16 cellular contexts compared by ENCODE assay signal in the genomic region with DNA sequence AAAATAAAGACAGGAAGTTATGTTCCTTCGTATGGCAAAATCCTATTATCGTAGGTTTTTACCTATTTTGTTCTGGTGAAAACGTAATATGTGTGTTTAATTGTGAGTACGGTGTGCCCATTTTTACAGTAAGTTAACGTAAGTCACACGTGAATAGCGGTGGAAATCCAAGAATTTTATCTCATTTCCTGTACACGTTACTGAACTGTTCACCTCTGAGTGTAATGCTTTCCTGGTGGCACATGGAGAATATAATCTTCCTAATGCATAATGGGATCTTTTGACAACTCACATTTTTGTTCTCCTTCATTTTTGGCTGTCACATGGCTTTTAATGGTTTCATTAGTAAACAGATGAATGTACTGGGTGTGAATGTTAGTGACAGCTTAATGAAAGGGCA. TPM values are rescaled to one million over a fixed set of nuclear protein-coding genes. Genes with fewer than 3 reads are reported as not detected.
DNase-seq lines count a peak whose midpoint lies in the region; FAIRE-seq and TF ChIP-seq lines count a peak whose summit lies in the region.
"Had no signal": no experiment of that assay in that cellular context is flagged by ENCODE, and none has a peak within 500 bp of the region (broad histone marks: within the 10 kb centered on the region; RNA-seq: fewer than 3 reads in every experiment).

No MANE protein-coding gene starts in this region.

- H3K27me3 ChIP-seq in endothelial cell of umbilical vein (ENCODE audit: control insufficient read depth in 2 of 2, insufficient read depth in 2 of 2, low read length in 2 of 2), result peaks cover 0 to 5% of the 10 kb centered on the region in 2 experiments
- H3K27me3 ChIP-seq: BE2C had no signal

- peaks cover 28% of the 10 kb centered on the region for H3K4me1 ChIP-seq in endothelial cell of umbilical vein (ENCODE audit: control insufficient read depth, extremely low read depth, insufficient read depth, low read length)

- peak overlapping the region; percentile 84 for H3K4me2 ChIP-seq in endothelial cell of umbilical vein (ENCODE audit: insufficient read depth, low read length)

- CTCF ChIA-PET in endothelial cell of umbilical vein (lab: Charles Lee), result interaction anchor here (1.5 to 3.7 kb wide), 6 partner anchors 10 to 550 kb away, joined by 3 to 30 read pairs (median 6); a partner anchor contains a TSS
- CTCF ChIA-PET in activated naive CD4-positive, alpha-beta T cell treated with anti-CD3 and anti-CD28 coated beads, Interleukin-2, amount 10 ng/mL, durations not matched to agents 7 days and 5 days (lab: Charles Lee), result interaction anchor here (1.2 kb wide), 1 partner anchor 31 kb away, joined by 3 read pairs; no protein-coding TSS in a partner anchor

- no peak overlapping the region for H3K27ac Mint-ChIP-seq in activated naive CD4-positive, alpha-beta T cell treated with anti-CD3 and anti-CD28 coated beads, Interleukin-2, amount 10 ng/mL, durations not matched to agents 7 days and 5 days
- H3K27ac Mint-ChIP-seq: CD4-positive, alpha-beta memory T cell had no signal

- intact Hi-C loops in endothelial cell of umbilical vein (cut with micrococcal nuclease), result loop anchor here (2.0 kb wide), 1 partner anchor 28 kb away; a partner anchor contains a TSS

- no peaks in the 10 kb centered on the region for H3K79me2 ChIP-seq in endothelial cell of umbilical vein (ENCODE audit: control insufficient read depth, insufficient read depth, low read length)

- POLR2A ChIA-PET in endothelial cell of umbilical vein (lab: Charles Lee), result interaction anchor here (1.1 kb wide), 1 partner anchor 28 kb away, joined by 4 read pairs; a partner anchor contains a TSS

- no peak for TF ChIP-seq CTCF in endothelial cell of umbilical vein (IDR thresholded peaks at IDR 0.05; ENCODE audit: extremely low read depth in 1 of 2, insufficient read depth in 1 of 2, low read depth in 1 of 2, low read length in 2 of 2)

- H3K9me3 Mint-ChIP-seq in activated naive CD4-positive, alpha-beta T cell treated with anti-CD3 and anti-CD28 coated beads, Interleukin-2, amount 10 ng/mL, durations not matched to agents 7 days and 5 days, result no peaks in the 10 kb centered on the region
- H3K9me3 Mint-ChIP-seq: CD4-positive, alpha-beta memory T cell had no signal

- dilution Hi-C loops in endothelial cell of umbilical vein (cut with MboI; ENCODE audit: extremely low pct_ligation_motif_present, low sequenced_read_pairs), result no loop called here

- BruUV-seq in endothelial cell of umbilical vein (replicated peaks; lab: Mats Ljungman, UMichigan), result no TSS peak

- H3K36me3 ChIP-seq in endothelial cell of umbilical vein (ENCODE audit: control insufficient read depth in 2 of 2, extremely low read depth in 1 of 2, insufficient read depth in 2 of 2, low read length in 2 of 2), result peaks cover 0 to 16% of the 10 kb centered on the region in 2 experiments

- no peaks in the 10 kb centered on the region for H3K9me1 ChIP-seq in endothelial cell of umbilical vein (replicated peaks; ENCODE audit: control insufficient read depth, extremely low read depth, insufficient read depth, low read length)

- H3K27me3 Mint-ChIP-seq in activated naive CD4-positive, alpha-beta T cell treated with anti-CD3 and anti-CD28 coated beads, Interleukin-2, amount 10 ng/mL, durations not matched to agents 7 days and 5 days, result no peaks in the 10 kb centered on the region
- H3K27me3 Mint-ChIP-seq: CD4-positive, alpha-beta memory T cell had no signal

- FAIRE-seq in GM19239 (lab: Jason Lieb, UNC) (peak; percentile 26), endothelial cell of umbilical vein (lab: Jason Lieb, UNC) (peak; percentile 89)
- FAIRE-seq: RCC 7860 had no signal

- peak overlapping the region in 1 of 3 experiments; percentile 27 for H3K4me3 ChIP-seq in endothelial cell of umbilical vein (replicated peaks in 1 of 3; ENCODE audit: insufficient read depth in 1 of 3, low read depth in 1 of 3, low read length in 3 of 3)
- H3K4me3 ChIP-seq: GM23248 had no signal

- peaks cover 33% of the 10 kb centered on the region for H3K36me3 Mint-ChIP-seq in activated naive CD4-positive, alpha-beta T cell treated with anti-CD3 and anti-CD28 coated beads, Interleukin-2, amount 10 ng/mL, durations not matched to agents 7 days and 5 days

- peak overlapping the region; percentile 70 for H3K27ac ChIP-seq in endothelial cell of umbilical vein (ENCODE audit: insufficient read depth, low read depth, low read length)
- H3K27ac ChIP-seq: GM23248 had no signal

- no peak overlapping the region for H2AFZ ChIP-seq in endothelial cell of umbilical vein (ENCODE audit: low read depth, low read length)
- H2AFZ ChIP-seq: GM23248 had no signal

- no peak for TF ChIP-seq POLR2A in endothelial cell of umbilical vein (IDR thresholded peaks at IDR 0.05; ENCODE audit: low read depth, low read length)

- peaks cover 16% of the 10 kb centered on the region for H3K4me1 Mint-ChIP-seq in activated naive CD4-positive, alpha-beta T cell treated with anti-CD3 and anti-CD28 coated beads, Interleukin-2, amount 10 ng/mL, durations not matched to agents 7 days and 5 days

- no peak for DNase-seq in GM19239 (ENCODE audit: insufficient read length, low spot score)
- peak; percentile 95 for DNase-seq in NCI-H69 (lab: John Stamatoyannopoulos, UW)
- peak; percentile 93 for DNase-seq in endothelial cell of umbilical vein (ENCODE audit: low read depth, low spot score)
- DNase-seq in pulmonary artery endothelial cell (ENCODE audit: low read depth, low spot score), result peak; percentile 70
- no peak for DNase-seq in activated naive CD4-positive, alpha-beta T cell treated with anti-CD3 and anti-CD28 coated beads, Interleukin-2, amount 10 ng/mL, durations not matched to agents 7 days and 5 days
- DNase-seq in T-helper 1 cell, result no peak
- DNase-seq in cerebellar cortex (ENCODE audit: low spot score), result no peak
- DNase-seq: BE2C; Calu3; CD4-positive, alpha-beta memory T cell; DMS53; GM23248; NCI-H1092; NCI-H524; Right ventricle myocardium superior had no signal

- no peak overlapping the region for H3K4me3 Mint-ChIP-seq in activated naive CD4-positive, alpha-beta T cell treated with anti-CD3 and anti-CD28 coated beads, Interleukin-2, amount 10 ng/mL, durations not matched to agents 7 days and 5 days
- H3K4me3 Mint-ChIP-seq: CD4-positive, alpha-beta memory T cell had no signal

- no peaks in the 10 kb centered on the region for H3K9me3 ChIP-seq in endothelial cell of umbilical vein (replicated peaks; ENCODE audit: control insufficient read depth, insufficient read depth, low read length)
- H3K9me3 ChIP-seq: BE2C had no signal

- H4K20me1 ChIP-seq in endothelial cell of umbilical vein (replicated peaks; ENCODE audit: control insufficient read depth, extremely low read depth, insufficient read depth, low read length), result peaks cover 3% of the 10 kb centered on the region

- H3K9ac ChIP-seq in endothelial cell of umbilical vein (replicated peaks; ENCODE audit: extremely low read depth, insufficient read depth, low read length), result peak overlapping the region; percentile 72
- H3K9ac ChIP-seq: GM23248 had no signal

TF ChIP-seq in endothelial cell of umbilical vein, 7 proteins besides CTCF, POLR2A, EP300 and RAD21:
- peak; percentile 6 for TF ChIP-seq FOS (IDR thresholded peaks at IDR 0.05; ENCODE audit: borderline replicate concordance, insufficient read depth, low read length)
- TF ChIP-seq EZH2 (IDR thresholded peaks at IDR 0.05; ENCODE audit: borderline replicate concordance, low read depth, low read length, severe bottlenecking), result no peak
- peak; percentile 38 for TF ChIP-seq POLR2AphosphoS5 (IDR thresholded peaks at IDR 0.05; ENCODE audit: insufficient read depth, low read depth, low read length)
- TF ChIP-seq, protein P1, sequence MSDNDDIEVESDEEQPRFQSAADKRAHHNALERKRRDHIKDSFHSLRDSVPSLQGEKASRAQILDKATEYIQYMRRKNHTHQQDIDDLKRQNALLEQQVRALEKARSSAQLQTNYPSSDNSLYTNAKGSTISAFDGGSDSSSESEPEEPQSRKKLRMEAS (IDR thresholded peaks at IDR 0.05; ENCODE audit: insufficient read depth, insufficient read length), result peak; percentile 62
- TF ChIP-seq MYC (IDR thresholded peaks at IDR 0.05; ENCODE audit: low read depth, low read length), result peak; percentile 32
- TF ChIP-seq GATA2 (IDR thresholded peaks at IDR 0.05; ENCODE audit: insufficient read depth, insufficient read length, low read depth, low read length), result peak; percentile 73
- TF ChIP-seq JUN (IDR thresholded peaks at IDR 0.05; ENCODE audit: borderline replicate concordance, insufficient read depth, insufficient read length, low read depth), result peak; percentile 74
TF ChIP-seq in endothelial cell of umbilical vein: peak in this region for 6.

RNA-seq across cellular contexts. Expression of a gene that starts 28.2 kb away (rescaled TPM):
- total RNA-seq in endothelial cell of umbilical vein (22.2 and 26.6 TPM in 2 replicates), pulmonary artery endothelial cell (8.0 and 9.2 TPM in 2 replicates)
- polyA plus RNA-seq in endothelial cell of umbilical vein, result 12.9 and 21.7 TPM in 2 replicates
- polyA plus RNA-seq in endothelial cell of umbilical vein (2011; cell fraction: cytosol; rRNA removed), result 9.2 and 9.7 TPM in 2 replicates
- 40.3 and 48.4 TPM in 2 replicates for polyA plus RNA-seq in endothelial cell of umbilical vein (2011; cell fraction: nucleus; rRNA removed)
- 4.3 and 7.0 TPM in 2 replicates for polyA plus RNA-seq in endothelial cell of umbilical vein (2012)
- polyA minus RNA-seq in endothelial cell of umbilical vein, result 29.3 and 38.0 TPM in 2 replicates
- 7.2 TPM for polyA minus RNA-seq in endothelial cell of umbilical vein (2011; cell fraction: cytosol; rRNA and poly(A)+ RNA removed)
- 121 and 193 TPM in 2 replicates for polyA minus RNA-seq in endothelial cell of umbilical vein (2011; cell fraction: nucleus; rRNA and poly(A)+ RNA removed)

Comparison
In these comparisons a context has a peak if more than half of its experiments do, and no peak if none do; other contexts are left out.
1. DNase-seq: peak in NCI-H69 (single experiment), endothelial cell of umbilical vein (single experiment) and pulmonary artery endothelial cell (single experiment); none in GM19239 (single experiment), activated naive CD4-positive, alpha-beta T cell treated with anti-CD3 and anti-CD28 coated beads, Interleukin-2, amount 10 ng/mL, durations not matched to agents 7 days and 5 days (single experiment), T-helper 1 cell (0 of 5) and cerebellar cortex (single experiment).